In the genomic region with DNA sequence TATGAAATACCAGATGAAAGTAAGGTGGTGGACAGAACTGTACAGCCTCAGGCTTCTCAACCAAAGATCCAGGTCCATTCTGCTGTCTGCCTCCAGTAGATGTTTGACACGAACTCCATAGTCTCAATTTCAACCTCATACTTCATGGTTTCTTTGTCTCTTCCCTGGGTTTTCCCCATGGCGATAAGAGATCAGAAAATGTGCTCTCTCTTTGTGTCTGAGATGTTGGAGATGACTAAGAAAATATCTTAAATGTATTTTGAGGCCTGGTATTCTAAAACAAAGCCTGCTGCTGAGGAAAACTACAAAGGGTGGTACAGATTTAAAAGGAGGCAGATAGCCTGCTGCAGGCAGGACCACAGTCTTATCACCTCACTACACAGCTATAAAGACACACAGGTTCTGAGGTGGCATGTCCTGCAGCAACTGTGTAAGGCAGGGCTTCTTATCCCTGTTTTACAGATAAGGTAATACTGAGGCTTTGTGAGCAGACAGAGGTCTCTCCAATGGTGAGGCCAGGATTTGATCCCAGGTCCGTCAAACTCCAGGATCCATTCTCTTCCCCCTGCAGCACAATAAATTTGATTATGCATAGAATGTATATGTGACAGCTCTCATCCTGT, we compare ENCODE assay signal across 32 cellular contexts. TPM values are rescaled to one million over a fixed set of nuclear protein-coding genes. Genes with fewer than 3 reads are reported as not detected.
"Had no signal": no experiment of that assay in that cellular context is flagged by ENCODE, and none has a peak within 500 bp of the region (broad histone marks: within the 10 kb centered on the region; RNA-seq: fewer than 3 reads in every experiment).

No MANE protein-coding gene starts in this region.

- H3K27me3 ChIP-seq: brain microvascular endothelial cell, sigmoid colon, suprapubic skin, tibial artery had no signal

- H3K9me3 ChIP-seq: esophagus squamous epithelium, left lung, lower lobe of right lung, psoas muscle, sigmoid colon, suprapubic skin, tibial artery had no signal

- H3K36me3 ChIP-seq: brain microvascular endothelial cell, esophagus squamous epithelium, heart right ventricle, left lung, lower lobe of right lung, sigmoid colon, suprapubic skin, tibial artery had no signal

- H3K4me1 ChIP-seq: esophagus squamous epithelium, heart right ventricle, left lung, lower lobe of right lung, parathyroid adenoma, psoas muscle, suprapubic skin, tibial artery had no signal

- FAIRE-seq: astrocyte, small intestine had no signal

- ATAC-seq: heart right ventricle; left lung; lower lobe of right lung; naive thymus-derived CD8-positive, alpha-beta T cell; psoas muscle; stimulated activated naive CD8-positive, alpha-beta T cell treated with anti-CD3 and anti-CD28 coated beads, Interleukin-15, amount 100 ng/mL, for 72 hours had no signal

- H3K4me3 ChIP-seq: esophagus squamous epithelium, heart right ventricle, left lung, lower lobe of right lung, psoas muscle, sigmoid colon, suprapubic skin, tibial artery had no signal

- DNase-seq: activated CD4-positive, alpha-beta T cell treated with anti-CD3 and anti-CD28 coated beads for 4 hours; activated CD4-positive, alpha-beta T cell treated with anti-CD3 and anti-CD28 coated beads, Interleukin-2, amount 50 U/mL, for 4 hours; activated effector memory CD4-positive, alpha-beta T cell treated with Interleukin-2 at 50 U/mL for 16 hours; activated naive CD4-positive, alpha-beta T cell treated with anti-CD3 and anti-CD28 coated beads for 36 hours; activated T-cell treated with anti-CD3 and anti-CD28 coated beads for 4 hours; activated T-cell treated with anti-CD3 and anti-CD28 coated beads, Interleukin-2, amount 50 U/mL, for 72 hours; amniotic stem cell; brain microvascular endothelial cell; cortex of kidney; endodermal cell; esophagus squamous epithelium; foreskin melanocyte; heart right ventricle; lower lobe of right lung; mesenchymal stem cell; naive thymus-derived CD8-positive, alpha-beta T cell; nucleus accumbens; psoas muscle; sigmoid colon; small intestine; stimulated activated CD4-positive, alpha-beta T cell treated with anti-CD3 and anti-CD28 coated beads, Interleukin-1b, Interleukin-23, amount 100 ng/mL, for 48 hours; stimulated activated CD4-positive, alpha-beta T cell treated with anti-CD3 and anti-CD28 coated beads, Interleukin-4, amount 100 ng/mL, for 4 hours; stimulated activated CD8-positive, alpha-beta memory T cell treated with anti-CD3 and anti-CD28 coated beads, Interleukin-4, amount 100 ng/mL, for 48 hours; stimulated activated naive CD8-positive, alpha-beta T cell treated with anti-CD3 and anti-CD28 coated beads, Interleukin-15, amount 100 ng/mL, for 72 hours; tibial artery had no signal

- H3K27ac ChIP-seq: brain microvascular endothelial cell, esophagus squamous epithelium, heart right ventricle, left lung, lower lobe of right lung, parathyroid adenoma, psoas muscle, sigmoid colon, suprapubic skin, tibial artery had no signal

RNA-seq across cellular contexts. Expression of a gene that starts 40.0 kb away (rescaled TPM):
- total RNA-seq: activated naive CD4-positive, alpha-beta T cell treated with anti-CD3 and anti-CD28 coated beads for 36 hours; chondrocyte; glomerular endothelial cell; naive thymus-derived CD8-positive, alpha-beta T cell; suprapubic skin; ureter had no signal
- polyA plus RNA-seq: naive thymus-derived CD8-positive, alpha-beta T cell had no signal
